15 cellular contexts compared by ENCODE assay signal in the genomic region with DNA sequence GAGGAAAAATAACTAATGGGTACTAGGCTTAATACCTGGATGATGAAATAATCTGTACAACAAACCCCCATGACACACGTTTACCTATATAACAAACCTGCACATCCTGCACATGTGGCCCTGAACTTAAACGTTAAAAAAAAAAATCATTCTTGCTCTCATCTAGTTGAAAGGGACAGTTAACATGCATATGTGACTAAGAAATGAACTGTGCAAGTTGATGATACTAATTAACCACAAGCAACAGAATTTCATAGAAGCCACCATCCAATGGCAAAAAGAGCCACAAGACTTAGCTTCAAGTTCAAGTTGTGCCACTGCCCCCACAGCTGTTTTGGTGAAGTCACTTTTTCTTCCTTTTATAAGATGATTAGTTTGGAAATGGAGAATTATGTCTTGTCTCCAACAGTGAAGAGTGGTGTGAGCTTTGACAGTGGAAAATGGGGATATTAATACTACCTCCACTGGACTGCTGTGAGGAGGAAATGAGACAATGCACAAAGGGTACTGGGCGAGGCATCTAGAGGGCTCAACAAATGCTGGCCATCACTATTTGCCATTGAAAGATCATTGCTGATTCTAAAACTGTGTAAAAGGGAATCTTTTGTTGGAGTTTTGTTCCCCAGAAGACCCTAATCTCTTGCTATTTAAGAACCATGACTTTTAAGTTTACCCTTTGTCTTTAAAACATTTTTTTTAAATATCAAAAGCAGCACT.
DNase-seq lines count a peak whose midpoint lies in the region; ATAC-seq and TF ChIP-seq lines count a peak whose summit lies in the region.
"Had no signal": no experiment of that assay in that cellular context is flagged by ENCODE, and none has a peak within 500 bp of the region (broad histone marks: within the 10 kb centered on the region; RNA-seq: fewer than 3 reads in every experiment).

No MANE protein-coding gene starts in this region.

- H3K27ac ChIP-seq in spleen, result peak overlapping the region in 5 of 8 donors; percentile 37 to 66 (median 41)
- H3K27ac ChIP-seq in right lobe of liver, result no peak overlapping the region
- no peak overlapping the region for H3K27ac ChIP-seq in caudate nucleus (ENCODE audit: low read depth, low read length)
- H3K27ac ChIP-seq: breast epithelium, epithelial cell of prostate, gastrocnemius medialis had no signal

- H3K4me3 ChIP-seq in spleen (no peak overlapping the region), right lobe of liver (no peak overlapping the region)
- H3K4me3 ChIP-seq: breast epithelium, gastrocnemius medialis, mucosa of descending colon had no signal

- H3K4me1 Mint-ChIP-seq in HFFc6 (ENCODE audit: low read depth), result no peaks in the 10 kb centered on the region

- intact Hi-C loops in spleen (cut with DNase I; ENCODE audit: low total_unique reads) (no loop called here), right lobe of liver (cut with DNase I) (no loop called here)

- no peaks in the 10 kb centered on the region for H3K27me3 Mint-ChIP-seq in HFFc6 (ENCODE audit: insufficient read depth)

- DNase-seq in spleen, result no peak
- no peak for DNase-seq in right lobe of liver
- DNase-seq in HUDEP-2 (lab: John Stamatoyannopoulos, UW; ENCODE audit: unreplicated experiment in 76 of 76), result no peak
- DNase-seq in HFFc6, result no peak
- no peak for DNase-seq in caudate nucleus (lab: John Stamatoyannopoulos, UW)
- DNase-seq: activated CD4-positive, alpha-beta T cell treated with anti-CD3 and anti-CD28 coated beads for 4 hours; gastrocnemius medialis; mucosa of descending colon; stimulated activated CD8-positive, alpha-beta memory T cell treated with anti-CD3 and anti-CD28 coated beads, Interleukin-4, amount 100 ng/mL, for 48 hours had no signal

- H3K4me3 Mint-ChIP-seq in HFFc6, result no peak overlapping the region
- H3K4me3 Mint-ChIP-seq: dendritic cell treated with granulocyte-macrophage colony-stimulating factor and Interleukin-4, amounts not matched to agents 40 ng/mL and 50 ng/mL, for 4 days had no signal

- H3K9me3 ChIP-seq in spleen (no peaks in the 10 kb centered on the region), right lobe of liver (no peaks in the 10 kb centered on the region)
- H3K9me3 ChIP-seq: breast epithelium, gastrocnemius medialis, mucosa of descending colon had no signal

- H3K36me3 ChIP-seq in spleen (no peaks in the 10 kb centered on the region), right lobe of liver (no peaks in the 10 kb centered on the region)
- H3K36me3 ChIP-seq: breast epithelium, gastrocnemius medialis had no signal

- H3K27me3 ChIP-seq in spleen (replicated peaks in 1 of 7) (no peaks in the 10 kb centered on the region), right lobe of liver (no peaks in the 10 kb centered on the region)
- H3K27me3 ChIP-seq: breast epithelium, gastrocnemius medialis had no signal

- TF ChIP-seq CTCF in spleen (IDR thresholded peaks at IDR 0.05 in 8 of 11, conservative IDR thresholded peaks at IDR 0.05 in 3 of 11) (no peak), right lobe of liver (IDR thresholded peaks at IDR 0.05) (no peak), HFFc6 (IDR thresholded peaks at IDR 0.05) (no peak)

- no peak overlapping the region for H3K27ac Mint-ChIP-seq in HFFc6
- H3K27ac Mint-ChIP-seq: dendritic cell treated with granulocyte-macrophage colony-stimulating factor and Interleukin-4, amounts not matched to agents 40 ng/mL and 50 ng/mL, for 4 days had no signal

- WGBS in spleen, 5 donors, result 75 to 82% (median 79%) methylated on average over 3 of the region's 3 CpGs
- WGBS in right lobe of liver (ENCODE audit: insufficient coverage, low coverage, low lambda C conversion rate, missing lambda C conversion rate), result 77% methylated on average over 3 of the region's 3 CpGs

- H3K36me3 Mint-ChIP-seq in HFFc6 (ENCODE audit: low read depth), result no peaks in the 10 kb centered on the region

- peaks cover 4% of the 10 kb centered on the region for H3K9me3 Mint-ChIP-seq in HFFc6
- H3K9me3 Mint-ChIP-seq: dendritic cell treated with granulocyte-macrophage colony-stimulating factor and Interleukin-4, amounts not matched to agents 40 ng/mL and 50 ng/mL, for 4 days had no signal

- peaks cover 0 to 18% (median 6%) of the 10 kb centered on the region in 6 donors for H3K4me1 ChIP-seq in spleen
- H3K4me1 ChIP-seq in right lobe of liver, result no peaks in the 10 kb centered on the region
- H3K4me1 ChIP-seq: breast epithelium had no signal

- peak; percentile 41 for ATAC-seq in GM18511 (IDR thresholded peaks at IDR 0.05; ENCODE audit: unreplicated experiment)
- ATAC-seq in GM21529 (IDR thresholded peaks at IDR 0.05; ENCODE audit: unreplicated experiment), result peak; percentile 36
- ATAC-seq in HG03439 (IDR thresholded peaks at IDR 0.05; ENCODE audit: unreplicated experiment), result peak; percentile 21
- no peak for ATAC-seq in right lobe of liver
- ATAC-seq: gastrocnemius medialis, mucosa of descending colon had no signal

- TF ChIP-seq POLR2A in spleen (IDR thresholded peaks at IDR 0.05) (no peak), right lobe of liver (IDR thresholded peaks at IDR 0.05) (no peak)

Comparison
In these comparisons a context has a peak if more than half of its experiments do, and no peak if none do; other contexts are left out.
1. ATAC-seq: peak in GM18511 (single experiment), GM21529 (single experiment) and HG03439 (single experiment); none in right lobe of liver (0 of 4).
2. H3K27ac ChIP-seq: peak in spleen (5 of 8); none in right lobe of liver (0 of 3) and caudate nucleus (single experiment).